ENCODE assay signal across 10 cellular contexts in genomic region chr19:43763473-43763939, GRCh38. TPM values are rescaled to one million over a fixed set of nuclear protein-coding genes. Genes with fewer than 3 reads are reported as not detected.
DNase-seq lines count a peak whose midpoint lies in the region; ATAC-seq and TF ChIP-seq lines count a peak whose summit lies in the region.
"Had no signal": no experiment of that assay in that cellular context is flagged by ENCODE, and none has a peak within 500 bp of the region (broad histone marks: within the 10 kb centered on the region; RNA-seq: fewer than 3 reads in every experiment).

No MANE protein-coding gene starts in this region.

- H3K4me1 Mint-ChIP-seq in activated CD8-positive, alpha-beta memory T cell treated with anti-CD3 and anti-CD28 coated beads, Interleukin-2, amount 10 ng/mL, durations not matched to agents 7 days and 5 days = peaks cover 60% of the 10 kb centered on the region

- H3K27me3 Mint-ChIP-seq in activated CD8-positive, alpha-beta memory T cell treated with anti-CD3 and anti-CD28 coated beads, Interleukin-2, amount 10 ng/mL, durations not matched to agents 7 days and 5 days = no peaks in the 10 kb centered on the region

- peak overlapping the region; percentile 49 for H3K27ac Mint-ChIP-seq in activated CD8-positive, alpha-beta memory T cell treated with anti-CD3 and anti-CD28 coated beads, Interleukin-2, amount 10 ng/mL, durations not matched to agents 7 days and 5 days

- H3K36me3 ChIP-seq in subcutaneous abdominal adipose tissue (ENCODE audit: control insufficient read depth in 5 of 5, insufficient read depth in 5 of 5, low read length in 5 of 5) = no peaks in the 10 kb centered on the region

- CTCF ChIA-PET in activated CD8-positive, alpha-beta memory T cell treated with anti-CD3 and anti-CD28 coated beads, Interleukin-2, amount 10 ng/mL, durations not matched to agents 7 days and 5 days (lab: Charles Lee) = interaction anchor here (1.2 to 8.0 kb wide), 5 partner anchors 9 to 46 kb away, joined by 3 to 145 read pairs (median 71); partner anchors contain the start of genes KCNN4 and SMG9

- TF ChIP-seq CTCF in epithelial cell of esophagus (IDR thresholded peaks at IDR 0.05; ENCODE audit: insufficient read depth, low read depth, low read length, missing control alignments) = no peak

- peaks cover 23% of the 10 kb centered on the region for H3K36me3 Mint-ChIP-seq in activated CD8-positive, alpha-beta memory T cell treated with anti-CD3 and anti-CD28 coated beads, Interleukin-2, amount 10 ng/mL, durations not matched to agents 7 days and 5 days

- no peaks in the 10 kb centered on the region for H3K9me3 ChIP-seq in subcutaneous abdominal adipose tissue (ENCODE audit: control insufficient read depth in 5 of 5, low read length in 5 of 5)

- no peaks in the 10 kb centered on the region for H3K9me3 Mint-ChIP-seq in activated CD8-positive, alpha-beta memory T cell treated with anti-CD3 and anti-CD28 coated beads, Interleukin-2, amount 10 ng/mL, durations not matched to agents 7 days and 5 days (ENCODE audit: low read depth)

- no peak for DNase-seq in activated CD8-positive, alpha-beta memory T cell treated with anti-CD3 and anti-CD28 coated beads, Interleukin-2, amount 10 ng/mL, durations not matched to agents 7 days and 5 days
- DNase-seq in activated CD8-positive, alpha-beta memory T cell treated with anti-CD3 and anti-CD28 coated beads, Interleukin-2, amount 50 U/mL, for 48 hours = no peak
- DNase-seq in RPMI7951 (ENCODE audit: low read depth) (peak; percentile 69), epithelial cell of esophagus (ENCODE audit: low read depth) (peak; percentile 36), NCI-H1436 treated with DMSO at 0.1 percent for 48 hours (lab: John Stamatoyannopoulos, UW) (no peak), NCI-H2171 (lab: John Stamatoyannopoulos, UW) (no peak)
- DNase-seq: AML-193, NCI-H226 had no signal

- no peak overlapping the region for H3K9ac ChIP-seq in subcutaneous abdominal adipose tissue (ENCODE audit: low read length in 5 of 5)

- no peak for ATAC-seq in activated CD8-positive, alpha-beta memory T cell treated with anti-CD3 and anti-CD28 coated beads, Interleukin-2, amount 10 ng/mL, durations not matched to agents 7 days and 5 days
- no peak for ATAC-seq in GM19324 (IDR thresholded peaks at IDR 0.05; ENCODE audit: low FRiP score, unreplicated experiment)

- H3K4me3 Mint-ChIP-seq in activated CD8-positive, alpha-beta memory T cell treated with anti-CD3 and anti-CD28 coated beads, Interleukin-2, amount 10 ng/mL, durations not matched to agents 7 days and 5 days = no peak overlapping the region

- H3K4me3 ChIP-seq in epithelial cell of esophagus (ENCODE audit: low read length) = no peak overlapping the region
- H3K4me3 ChIP-seq in subcutaneous abdominal adipose tissue (ENCODE audit: low read depth in 1 of 5, low read length in 5 of 5) = no peak overlapping the region

- peaks cover 4 to 29% (median 10%) of the 10 kb centered on the region in 5 donors for H3K4me1 ChIP-seq in subcutaneous abdominal adipose tissue (ENCODE audit: control insufficient read depth in 5 of 5, insufficient read depth in 5 of 5, low read length in 5 of 5)

- peak overlapping the region; percentile 19 for H3K27ac ChIP-seq in subcutaneous abdominal adipose tissue (ENCODE audit: low read depth, low read length)

- H3K27me3 ChIP-seq in subcutaneous abdominal adipose tissue (ENCODE audit: control insufficient read depth in 5 of 5, insufficient read depth in 4 of 5, low read length in 5 of 5) = peaks cover 0 to 4% (median 0%) of the 10 kb centered on the region in 5 donors

RNA-seq across cellular contexts. Expression of gene SMG9, which starts 8.7 kb away (rescaled TPM):
- total RNA-seq in activated CD8-positive, alpha-beta memory T cell treated with anti-CD3 and anti-CD28 coated beads, Interleukin-2, amount 10 ng/mL, durations not matched to agents 7 days and 5 days = 10 to 100 TPM; 62.3 to 74.7 TPM
- total RNA-seq in RPMI7951 (2014; rRNA removed; shearing (Covaris generic)) = 17.0 and 39.3 TPM in 2 replicates

RNA-seq across cellular contexts. Expression of gene KCNN4, which starts 17.3 kb away (rescaled TPM):
- 10 to 100 TPM; 43.9 to 53.0 TPM for total RNA-seq in activated CD8-positive, alpha-beta memory T cell treated with anti-CD3 and anti-CD28 coated beads, Interleukin-2, amount 10 ng/mL, durations not matched to agents 7 days and 5 days
- 71.6 and 126 TPM in 2 replicates for total RNA-seq in RPMI7951 (2014; rRNA removed; shearing (Covaris generic))

RNA-seq across cellular contexts. Expression of gene LYPD5, which starts 38.7 kb away (rescaled TPM):
- under 1 TPM; 0.40 to 0.58 TPM for total RNA-seq in activated CD8-positive, alpha-beta memory T cell treated with anti-CD3 and anti-CD28 coated beads, Interleukin-2, amount 10 ng/mL, durations not matched to agents 7 days and 5 days
- 0.24 and 0.59 TPM in 2 replicates for total RNA-seq in RPMI7951 (2014; rRNA removed; shearing (Covaris generic))

RNA-seq across cellular contexts. Expression of gene IRGC, which starts 47.6 kb away (rescaled TPM):
- not detected for total RNA-seq in activated CD8-positive, alpha-beta memory T cell treated with anti-CD3 and anti-CD28 coated beads, Interleukin-2, amount 10 ng/mL, durations not matched to agents 7 days and 5 days
- total RNA-seq in RPMI7951 (2014; rRNA removed; shearing (Covaris generic)) = not detected in 2 replicates

Comparison
In these comparisons a context has a peak if more than half of its experiments do, and no peak if none do; other contexts are left out.
1. DNase-seq: peak in RPMI7951 (single experiment) and epithelial cell of esophagus (single experiment); none in activated CD8-positive, alpha-beta memory T cell treated with anti-CD3 and anti-CD28 coated beads, Interleukin-2, amount 10 ng/mL, durations not matched to agents 7 days and 5 days (single experiment), activated CD8-positive, alpha-beta memory T cell treated with anti-CD3 and anti-CD28 coated beads, Interleukin-2, amount 50 U/mL, for 48 hours (single experiment), NCI-H1436 treated with DMSO at 0.1 percent for 48 hours (single experiment) and NCI-H2171 (single experiment).